In genomic region chr7:140641532-140642191, GRCh38 we compare ENCODE assay signal across 10 cellular contexts. TPM values are rescaled to one million over a fixed set of nuclear protein-coding genes. Genes with fewer than 3 reads are reported as not detected.
DNase-seq lines count a peak whose midpoint lies in the region; ATAC-seq, FAIRE-seq and TF ChIP-seq lines count a peak whose summit lies in the region.
"Had no signal": no experiment of that assay in that cellular context is flagged by ENCODE, and none has a peak within 500 bp of the region (broad histone marks: within the 10 kb centered on the region; RNA-seq: fewer than 3 reads in every experiment).

No MANE protein-coding gene starts in this region.

- H2BK120ac ChIP-seq in mesenchymal stem cell (ENCODE audit: low read depth, low read length), result no peak overlapping the region

- peak overlapping the region; percentile 92 for H4K8ac ChIP-seq in mesenchymal stem cell (ENCODE audit: low read length)

- peak overlapping the region; percentile 84 for H4K91ac ChIP-seq in mesenchymal stem cell (ENCODE audit: low read length)

- no peak overlapping the region for H3K27ac Mint-ChIP-seq in activated naive CD4-positive, alpha-beta T cell treated with anti-CD3 and anti-CD28 coated beads for 36 hours
- H3K27ac Mint-ChIP-seq in chondrocyte (ENCODE audit: unreplicated experiment), result peak overlapping the region; percentile 70

- intact Hi-C loops in activated naive CD4-positive, alpha-beta T cell treated with anti-CD3 and anti-CD28 coated beads for 36 hours (cut with micrococcal nuclease), result no loop called here

- no peak for FAIRE-seq in GM12892 (lab: Jason Lieb, UNC)
- FAIRE-seq: GM18507 had no signal

- no peaks in the 10 kb centered on the region for H3K9me3 ChIP-seq in mesenchymal stem cell (ENCODE audit: control insufficient read depth, low read length)
- H3K9me3 ChIP-seq in thoracic aorta, result no peaks in the 10 kb centered on the region

- TF ChIP-seq CTCF in chondrocyte (IDR thresholded peaks at IDR 0.05) (no peak), thoracic aorta (IDR thresholded peaks at IDR 0.05) (no peak)

- H3K27me3 Mint-ChIP-seq in activated naive CD4-positive, alpha-beta T cell treated with anti-CD3 and anti-CD28 coated beads for 36 hours (ENCODE audit: low read depth), result peaks cover 48% of the 10 kb centered on the region
- no peaks in the 10 kb centered on the region for H3K27me3 Mint-ChIP-seq in chondrocyte (ENCODE audit: low read depth)

- H3K18ac ChIP-seq in mesenchymal stem cell (ENCODE audit: low read depth in 1 of 2, low read length in 2 of 2), result peak overlapping the region; percentile 18 to 95

- no peak overlapping the region for H2BK15ac ChIP-seq in mesenchymal stem cell (ENCODE audit: low read depth, poor library complexity, severe bottlenecking)

- H3K4ac ChIP-seq in mesenchymal stem cell (ENCODE audit: low read depth in 1 of 2, low read length in 2 of 2), result peak overlapping the region in 1 of 2 experiments; percentile 24

- no peak for ATAC-seq in thoracic aorta (ENCODE audit: insufficient number of reproducible peaks, low FRiP score, low read depth)
- no peak for ATAC-seq in GM18511 (IDR thresholded peaks at IDR 0.05; ENCODE audit: unreplicated experiment)

- H3K27ac ChIP-seq in mesenchymal stem cell (ENCODE audit: low read length, poor library complexity, severe bottlenecking) (peak overlapping the region; percentile 71), thoracic aorta (no peak overlapping the region)

- no peak overlapping the region for H3K14ac ChIP-seq in mesenchymal stem cell (ENCODE audit: low read length in 2 of 2)

- no peaks in the 10 kb centered on the region for H3K36me3 Mint-ChIP-seq in activated naive CD4-positive, alpha-beta T cell treated with anti-CD3 and anti-CD28 coated beads for 36 hours (ENCODE audit: low read depth)
- H3K36me3 Mint-ChIP-seq in chondrocyte (ENCODE audit: low read depth), result no peaks in the 10 kb centered on the region

- H3K36me3 ChIP-seq in mesenchymal stem cell (ENCODE audit: control insufficient read depth in 1 of 2, insufficient read depth in 2 of 2, low read depth in 1 of 2, low read length in 2 of 2) (peaks cover 0 to 11% of the 10 kb centered on the region in 2 experiments), thoracic aorta (no peaks in the 10 kb centered on the region)

- H3K4me3 ChIP-seq in mesenchymal stem cell (ENCODE audit: insufficient read depth in 1 of 2, low read depth in 1 of 2, low read length in 2 of 2), result peak overlapping the region; percentile 76 to 92
- peak overlapping the region; percentile 71 for H3K4me3 ChIP-seq in thoracic aorta

- peak overlapping the region; percentile 88 for H2AK5ac ChIP-seq in mesenchymal stem cell (ENCODE audit: low read length, severe bottlenecking)

- no peak for DNase-seq in activated naive CD4-positive, alpha-beta T cell treated with anti-CD3 and anti-CD28 coated beads for 36 hours
- no peak for DNase-seq in activated naive CD4-positive, alpha-beta T cell treated with anti-CD3 and anti-CD28 coated beads, Interleukin-2, amount 50 U/mL, for 16 hours
- DNase-seq in chondrocyte (ENCODE audit: low spot score) (peak; percentile 60), mesenchymal stem cell (peak; percentile 27), thoracic aorta (ENCODE audit: low spot score) (no peak), GM12892 (ENCODE audit: insufficient read length) (no peak), COLO668 (lab: John Stamatoyannopoulos, UW; ENCODE audit: unreplicated experiment) (no peak)
- DNase-seq: KBM-7 had no signal

- H3K4me3 Mint-ChIP-seq in activated naive CD4-positive, alpha-beta T cell treated with anti-CD3 and anti-CD28 coated beads for 36 hours, result peak overlapping the region; percentile 22
- peak overlapping the region; percentile 47 for H3K4me3 Mint-ChIP-seq in chondrocyte (ENCODE audit: unreplicated experiment)

- CTCF ChIA-PET in activated naive CD4-positive, alpha-beta T cell treated with anti-CD3 and anti-CD28 coated beads for 36 hours (lab: Charles Lee), result interaction anchor here (0.6 to 4.0 kb wide), 3 partner anchors 11 to 50 kb away, joined by 3 to 13 read pairs (median 8); no protein-coding TSS in a partner anchor

- H3K9me3 Mint-ChIP-seq in activated naive CD4-positive, alpha-beta T cell treated with anti-CD3 and anti-CD28 coated beads for 36 hours, result no peaks in the 10 kb centered on the region
- no peaks in the 10 kb centered on the region for H3K9me3 Mint-ChIP-seq in chondrocyte (ENCODE audit: low read depth)

- H3K9ac ChIP-seq in mesenchymal stem cell (ENCODE audit: low read length), result peak overlapping the region; percentile 92

- H3K23ac ChIP-seq in mesenchymal stem cell (ENCODE audit: low read length in 2 of 2), result no peak overlapping the region

- peaks cover 15% of the 10 kb centered on the region for H3K79me1 ChIP-seq in mesenchymal stem cell (replicated peaks; ENCODE audit: low read length, poor library complexity, severe bottlenecking)

- H3K4me1 Mint-ChIP-seq in activated naive CD4-positive, alpha-beta T cell treated with anti-CD3 and anti-CD28 coated beads for 36 hours (ENCODE audit: low read depth), result peaks cover 15% of the 10 kb centered on the region
- peaks cover 34% of the 10 kb centered on the region for H3K4me1 Mint-ChIP-seq in chondrocyte (ENCODE audit: low read depth)

- 52% methylated on average over 14 of the region's 14 CpGs for WGBS in mesenchymal stem cell

- peak overlapping the region; percentile 46 for H2AFZ ChIP-seq in mesenchymal stem cell (ENCODE audit: low read depth, low read length)

- peaks cover 28% of the 10 kb centered on the region for H3K4me1 ChIP-seq in mesenchymal stem cell (ENCODE audit: control insufficient read depth, insufficient read depth, low read depth, low read length)
- peaks cover 3 to 15% of the 10 kb centered on the region in 2 donors for H3K4me1 ChIP-seq in thoracic aorta (ENCODE audit: control insufficient read depth in 1 of 2, low read depth in 2 of 2)

- H2BK5ac ChIP-seq in mesenchymal stem cell (ENCODE audit: low read depth, low read length, poor library complexity, severe bottlenecking), result peak overlapping the region; percentile 98

- TF ChIP-seq POLR2A in GM12892 (IDR thresholded peaks at IDR 0.05; ENCODE audit: low read depth, low read length), result no peak

- peak overlapping the region; percentile 77 for H3K4me2 ChIP-seq in mesenchymal stem cell (ENCODE audit: low read length, poor library complexity, severe bottlenecking)

- peak overlapping the region; percentile 11 to 19 for H2BK12ac ChIP-seq in mesenchymal stem cell (ENCODE audit: low read length in 2 of 2)

- H3K27me3 ChIP-seq in mesenchymal stem cell (ENCODE audit: control insufficient read depth in 1 of 2, insufficient read depth in 1 of 2, low read length in 2 of 2) (no peaks in the 10 kb centered on the region), thoracic aorta (replicated peaks; ENCODE audit: insufficient read depth) (no peaks in the 10 kb centered on the region)

RNA-seq across cellular contexts. Expression of gene DENND2A, which starts 1.0 kb away (rescaled TPM):
- total RNA-seq in activated naive CD4-positive, alpha-beta T cell treated with anti-CD3 and anti-CD28 coated beads for 36 hours, result not detected
- total RNA-seq in chondrocyte (6.5 to 16.3 TPM (median 16.0 TPM) in 3 replicates), thoracic aorta (1 to 10 TPM; 4.9 to 5.1 TPM)
- 17.2 TPM for polyA plus RNA-seq in mesenchymal stem cell (2013, experiment 1 of 2)
- polyA plus RNA-seq in mesenchymal stem cell (2013, experiment 2 of 2), result 19.9 TPM
- not detected for polyA plus RNA-seq in GM12892 (2012; ENCODE audit: missing spikeins)

RNA-seq across cellular contexts. Expression of gene ADCK2, which starts 31.1 kb away (rescaled TPM):
- 10 to 100 TPM; 22.1 TPM for total RNA-seq in activated naive CD4-positive, alpha-beta T cell treated with anti-CD3 and anti-CD28 coated beads for 36 hours
- 23.6 to 28.0 TPM (median 26.9 TPM) in 3 replicates for total RNA-seq in chondrocyte
- 4.1 TPM for polyA plus RNA-seq in mesenchymal stem cell (2013, experiment 1 of 2)
- polyA plus RNA-seq in mesenchymal stem cell (2013, experiment 2 of 2), result 4.2 TPM
- total RNA-seq in thoracic aorta, result 10 to 100 TPM; 20.8 to 25.7 TPM
- 12.2 TPM for polyA plus RNA-seq in GM12892 (2012; ENCODE audit: missing spikeins)

RNA-seq across cellular contexts. Expression of gene NDUFB2, which starts 54.8 kb away (rescaled TPM):
- total RNA-seq in activated naive CD4-positive, alpha-beta T cell treated with anti-CD3 and anti-CD28 coated beads for 36 hours, result 100 to 1,000 TPM; 167 to 179 TPM
- total RNA-seq in chondrocyte, result 186 to 198 TPM (median 193 TPM) in 3 replicates
- polyA plus RNA-seq in mesenchymal stem cell (2013, experiment 1 of 2), result 478 TPM
- 487 TPM for polyA plus RNA-seq in mesenchymal stem cell (2013, experiment 2 of 2)
- 100 to 1,000 TPM in 1 of 2 donors, 10 to 100 TPM in 1; 84.0 to 354 TPM for total RNA-seq in thoracic aorta
- polyA plus RNA-seq in GM12892 (2012; ENCODE audit: missing spikeins), result 176 TPM

Comparison
In these comparisons a context has a peak if more than half of its experiments do, and no peak if none do; other contexts are left out.
1. DNase-seq: peak in chondrocyte (single experiment) and mesenchymal stem cell (single experiment); none in activated naive CD4-positive, alpha-beta T cell treated with anti-CD3 and anti-CD28 coated beads for 36 hours (single experiment), activated naive CD4-positive, alpha-beta T cell treated with anti-CD3 and anti-CD28 coated beads, Interleukin-2, amount 50 U/mL, for 16 hours (single experiment), thoracic aorta (single experiment), GM12892 (single experiment) and COLO668 (single experiment).